In the genomic region with DNA sequence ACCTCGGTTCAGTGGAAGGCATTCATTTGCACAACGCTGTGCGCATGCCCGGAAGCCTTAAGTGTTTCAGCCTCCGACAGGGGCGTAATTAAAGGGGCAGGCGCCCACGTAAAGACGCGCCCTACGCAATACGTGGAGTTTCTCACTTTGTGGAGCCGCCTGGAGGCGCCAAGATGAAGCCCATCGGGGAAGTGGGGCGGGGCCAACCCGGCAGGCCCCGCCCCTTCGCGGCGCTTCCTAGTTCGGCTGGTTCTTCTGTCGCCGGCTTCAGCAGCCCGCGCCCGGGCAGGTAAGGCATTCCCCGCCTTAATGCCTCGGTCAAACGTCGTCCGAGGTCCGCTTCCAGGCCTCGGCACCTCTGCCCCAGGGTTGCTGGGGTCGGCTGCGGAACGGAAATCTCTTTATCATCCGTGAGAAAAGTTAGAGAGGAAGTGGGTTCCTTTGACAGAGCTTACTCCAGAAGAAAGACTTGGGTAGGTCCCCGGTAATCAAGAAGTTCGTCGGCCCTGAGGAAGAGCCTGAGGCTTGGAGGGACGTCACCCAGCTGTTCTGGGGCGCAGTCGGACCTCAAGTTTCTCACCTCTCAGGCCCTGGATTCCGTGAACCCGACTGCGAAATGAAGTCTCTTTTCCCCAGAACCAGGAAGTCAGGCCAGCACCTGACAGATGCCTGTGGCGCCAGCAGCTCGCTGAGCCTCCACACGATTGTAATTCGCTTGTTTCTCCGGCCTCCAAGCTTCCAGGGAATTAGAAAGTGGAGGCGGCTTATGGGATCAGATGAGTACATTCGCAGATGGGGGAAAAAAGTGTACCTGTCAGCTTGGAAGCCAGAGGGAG, we compare ENCODE assay signal across 8 cellular contexts. TPM values are rescaled to one million over a fixed set of nuclear protein-coding genes. Genes with fewer than 3 reads are reported as not detected.
DNase-seq lines count a peak whose midpoint lies in the region; ATAC-seq, FAIRE-seq and TF ChIP-seq lines count a peak whose summit lies in the region.

A gene (plus strand): TSS at position 224 of the 836 bp plus-strand sequence. CDS start 9,161 bp downstream, outside the sequence.
A gene with protein sequence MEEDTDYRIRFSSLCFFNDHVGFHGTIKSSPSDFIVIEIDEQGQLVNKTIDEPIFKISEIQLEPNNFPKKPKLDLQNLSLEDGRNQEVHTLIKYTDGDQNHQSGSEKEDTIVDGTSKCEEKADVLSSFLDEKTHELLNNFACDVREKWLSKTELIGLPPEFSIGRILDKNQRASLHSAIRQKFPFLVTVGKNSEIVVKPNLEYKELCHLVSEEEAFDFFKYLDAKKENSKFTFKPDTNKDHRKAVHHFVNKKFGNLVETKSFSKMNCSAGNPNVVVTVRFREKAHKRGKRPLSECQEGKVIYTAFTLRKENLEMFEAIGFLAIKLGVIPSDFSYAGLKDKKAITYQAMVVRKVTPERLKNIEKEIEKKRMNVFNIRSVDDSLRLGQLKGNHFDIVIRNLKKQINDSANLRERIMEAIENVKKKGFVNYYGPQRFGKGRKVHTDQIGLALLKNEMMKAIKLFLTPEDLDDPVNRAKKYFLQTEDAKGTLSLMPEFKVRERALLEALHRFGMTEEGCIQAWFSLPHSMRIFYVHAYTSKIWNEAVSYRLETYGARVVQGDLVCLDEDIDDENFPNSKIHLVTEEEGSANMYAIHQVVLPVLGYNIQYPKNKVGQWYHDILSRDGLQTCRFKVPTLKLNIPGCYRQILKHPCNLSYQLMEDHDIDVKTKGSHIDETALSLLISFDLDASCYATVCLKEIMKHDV (minus strand): TSS at position 63 of the 836 bp plus-strand sequence. CDS start 3,545 bp downstream, outside the sequence.

- H3K27me3 ChIP-seq in keratinocyte (ENCODE audit: control insufficient read depth, extremely low read depth, insufficient read depth, low read length), result no peaks in the 10 kb centered on the region

- H3K9ac ChIP-seq in keratinocyte (ENCODE audit: control insufficient read depth, extremely low read depth, insufficient read depth, low read length), result peak within 1 kb of the TSS; percentile 85

- peak within 1 kb of the TSS; percentile 66 to 78 (median 70) for H3K4me3 ChIP-seq in keratinocyte (ENCODE audit: control insufficient read depth in 2 of 3, extremely low read depth in 1 of 3, insufficient read depth in 2 of 3, low read depth in 1 of 3, low read length in 3 of 3)

- peak; percentile 90 to 91 for DNase-seq in AML-193 (lab: John Stamatoyannopoulos, UW)
- peak; percentile 89 for DNase-seq in NCI-H510A (lab: John Stamatoyannopoulos, UW)
- peak; percentile 92 for DNase-seq in activated CD4-positive, alpha-beta T cell treated with anti-CD3 and anti-CD28 coated beads for 1 hour
- peak; percentile 95 for DNase-seq in cerebellum (ENCODE audit: low spot score)
- DNase-seq in keratinocyte (ENCODE audit: low read depth, low spot score), result peak; percentile 73
- DNase-seq in stimulated activated CD4-positive, alpha-beta T cell treated with anti-CD3 and anti-CD28 coated beads, Interleukin-15, amount 100 ng/mL, for 24 hours, result peak; percentile 96

- H3K4me2 ChIP-seq in keratinocyte (ENCODE audit: control insufficient read depth, extremely low read depth, insufficient read depth, low read depth, low read length), result peak within 1 kb of the TSS; percentile 97

- TF ChIP-seq CTCF in keratinocyte (optimal IDR thresholded peaks at IDR 0.05 in 1 of 3, IDR thresholded peaks at IDR 0.05 in 1 of 3, conservative IDR thresholded peaks at IDR 0.05 in 1 of 3; ENCODE audit: extremely low read depth in 1 of 3, insufficient read depth in 2 of 3, low read length in 3 of 3), result peak; percentile 42 to 57 (median 53)

- H3K27ac ChIP-seq in keratinocyte (ENCODE audit: control insufficient read depth, insufficient read depth, low read length), result peak within 1 kb of the TSS; percentile 79

- peaks cover 0 to 3% of the 10 kb centered on the region in 2 experiments for H3K36me3 ChIP-seq in keratinocyte (ENCODE audit: control insufficient read depth in 2 of 2, extremely low read depth in 1 of 2, insufficient read depth in 2 of 2, low read length in 2 of 2)

- dilution Hi-C loops in keratinocyte (cut with MboI; ENCODE audit: extremely low pct_ligation_motif_present, low sequenced_read_pairs), result no loop called here

- H3K4me1 ChIP-seq in keratinocyte (ENCODE audit: control insufficient read depth, extremely low read depth, insufficient read depth, low read length), result peaks cover 37% of the 10 kb centered on the region

- H3K79me2 ChIP-seq in keratinocyte (ENCODE audit: control insufficient read depth, insufficient read depth, low read length), result peaks cover 23% of the 10 kb centered on the region

- no peaks in the 10 kb centered on the region for H3K9me3 ChIP-seq in keratinocyte (ENCODE audit: control insufficient read depth, low read depth, low read length)

- H3K9me1 ChIP-seq in keratinocyte (ENCODE audit: control insufficient read depth, extremely low read depth, insufficient read depth, low read length), result no peaks in the 10 kb centered on the region

- H4K20me1 ChIP-seq in keratinocyte (ENCODE audit: control insufficient read depth, extremely low read depth, insufficient read depth, low read length), result no peaks in the 10 kb centered on the region

- ATAC-seq in GM19043 (IDR thresholded peaks at IDR 0.05; ENCODE audit: low read depth, unreplicated experiment) (peak; percentile 96), HG03378 (IDR thresholded peaks at IDR 0.05; ENCODE audit: unreplicated experiment) (peak; percentile 95)

- peak within 1 kb of the TSS; percentile 91 for H2AFZ ChIP-seq in keratinocyte (ENCODE audit: control insufficient read depth, low read length)

- FAIRE-seq in keratinocyte (lab: Jason Lieb, UNC), result peak; percentile 79

RNA-seq across cellular contexts. Expression of the first gene that starts in this region (rescaled TPM):
- total RNA-seq in cerebellum, result 8.3 TPM
- polyA plus RNA-seq in keratinocyte, result 8.7 to 13.9 TPM (median 10.8 TPM) in 3 replicates
- polyA plus RNA-seq in keratinocyte (2011; ENCODE audit: low read depth), result 6.4 TPM
- polyA plus RNA-seq in keratinocyte (2011; cell fraction: cytosol; rRNA removed), result 5.2 and 9.7 TPM in 2 replicates
- 13.7 and 16.6 TPM in 2 replicates for polyA plus RNA-seq in keratinocyte (2011; cell fraction: nucleus; rRNA removed)
- polyA plus RNA-seq in keratinocyte (2012; ENCODE audit: low replicate concordance), result 6.3 and 9.0 TPM in 2 replicates
- 3.1 to 17.5 TPM (median 7.1 TPM) in 3 replicates for polyA minus RNA-seq in keratinocyte
- polyA minus RNA-seq in keratinocyte (2011; cell fraction: cytosol; rRNA and poly(A)+ RNA removed), result 10.0 TPM
- 5.0 and 11.7 TPM in 2 replicates for polyA minus RNA-seq in keratinocyte (2011; cell fraction: nucleus; rRNA and poly(A)+ RNA removed)

RNA-seq across cellular contexts. Expression of the second gene that starts in this region (rescaled TPM):
- total RNA-seq in cerebellum, result 35.6 TPM
- 7.4 to 10.8 TPM (median 7.9 TPM) in 3 replicates for polyA plus RNA-seq in keratinocyte
- 5.2 TPM for polyA plus RNA-seq in keratinocyte (2011; ENCODE audit: low read depth)
- 3.2 and 7.5 TPM in 2 replicates for polyA plus RNA-seq in keratinocyte (2011; cell fraction: cytosol; rRNA removed)
- 6.6 and 9.1 TPM in 2 replicates for polyA plus RNA-seq in keratinocyte (2011; cell fraction: nucleus; rRNA removed)
- 3.1 and 6.9 TPM in 2 replicates for polyA plus RNA-seq in keratinocyte (2012; ENCODE audit: low replicate concordance)
- polyA minus RNA-seq in keratinocyte, result 2.3 to 27.3 TPM (median 12.8 TPM) in 3 replicates
- polyA minus RNA-seq in keratinocyte (2011; cell fraction: cytosol; rRNA and poly(A)+ RNA removed), result 6.5 TPM
- 9.0 and 20.4 TPM in 2 replicates for polyA minus RNA-seq in keratinocyte (2011; cell fraction: nucleus; rRNA and poly(A)+ RNA removed)

Comparison
In these comparisons a context has a peak if more than half of its experiments do, and no peak if none do; other contexts are left out.
1. Peak in every context shown above with its lines: DNase-seq, ATAC-seq, H3K4me3 ChIP-seq and H3K27ac ChIP-seq.